In the genomic region with DNA sequence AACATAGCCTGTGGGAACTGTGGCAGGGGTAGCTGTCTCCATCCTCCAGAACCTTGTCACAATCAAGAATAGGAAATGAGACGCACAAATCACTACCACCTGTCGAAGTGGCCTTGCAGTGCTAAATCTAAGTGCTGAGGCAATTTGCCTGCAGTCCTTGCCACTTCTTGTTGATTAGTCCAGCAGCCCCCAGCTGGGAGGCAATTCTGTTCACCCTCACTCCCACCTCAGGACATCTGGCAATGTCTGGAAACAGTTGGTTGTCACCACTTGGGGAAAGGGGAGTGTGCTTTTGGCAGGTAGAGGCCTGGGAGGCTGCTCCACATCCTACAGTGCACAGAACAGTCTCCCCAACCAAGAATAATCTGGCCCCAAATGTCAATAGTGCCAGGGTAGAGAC, we compare ENCODE assay signal across 13 cellular contexts. TPM values are rescaled to one million over a fixed set of nuclear protein-coding genes. Genes with fewer than 3 reads are reported as not detected.
DNase-seq lines count a peak whose midpoint lies in the region; ATAC-seq, FAIRE-seq and TF ChIP-seq lines count a peak whose summit lies in the region.
"Had no signal": no experiment of that assay in that cellular context is flagged by ENCODE, and none has a peak within 500 bp of the region (broad histone marks: within the 10 kb centered on the region; RNA-seq: fewer than 3 reads in every experiment).

No MANE protein-coding gene starts in this region.

- no peaks in the 10 kb centered on the region for H3K27me3 ChIP-seq in keratinocyte (ENCODE audit: control insufficient read depth, extremely low read depth, insufficient read depth, low read length)
- no peaks in the 10 kb centered on the region for H3K27me3 ChIP-seq in subcutaneous abdominal adipose tissue (ENCODE audit: control insufficient read depth in 5 of 5, insufficient read depth in 4 of 5, low read length in 5 of 5)
- no peaks in the 10 kb centered on the region for H3K27me3 ChIP-seq in CD4-positive, alpha-beta T cell (ENCODE audit: control insufficient read depth, insufficient read depth, low read length)
- H3K27me3 ChIP-seq: thyroid gland had no signal

- H3K27ac ChIP-seq in keratinocyte (ENCODE audit: control insufficient read depth, insufficient read depth, low read length) (no peak overlapping the region), subcutaneous abdominal adipose tissue (ENCODE audit: low read depth, low read length) (peak overlapping the region; percentile 94)
- no peak overlapping the region for H3K27ac ChIP-seq in CD4-positive, alpha-beta T cell (ENCODE audit: low read depth, low read length)

- no peak overlapping the region for H3K4me3 Mint-ChIP-seq in activated CD4-positive, alpha-beta T cell treated with anti-CD3 and anti-CD28 coated beads, Interleukin-2, amount 10 ng/mL, durations not matched to agents 7 days and 5 days
- H3K4me3 Mint-ChIP-seq in activated CD8-positive, alpha-beta T cell treated with anti-CD3 and anti-CD28 coated beads for 36 hours, result peak overlapping the region; percentile 67
- H3K4me3 Mint-ChIP-seq in CD4-positive, alpha-beta T cell, result no peak overlapping the region

- CTCF ChIA-PET in activated CD4-positive, alpha-beta T cell treated with anti-CD3 and anti-CD28 coated beads, Interleukin-2, amount 10 ng/mL, durations not matched to agents 7 days and 5 days (lab: Charles Lee), result interaction anchor here (1.3 to 1.9 kb wide), 5 partner anchors 10 to 296 kb away, joined by 3 to 13 read pairs (median 6); no protein-coding TSS in a partner anchor
- CTCF ChIA-PET in activated CD8-positive, alpha-beta T cell treated with anti-CD3 and anti-CD28 coated beads for 36 hours (lab: Charles Lee), result interaction anchor here (0.9 to 1.4 kb wide), 6 partner anchors 12 to 131 kb away, joined by 3 to 8 read pairs (median 4); no protein-coding TSS in a partner anchor
- CTCF ChIA-PET in CD4-positive, alpha-beta T cell (lab: Charles Lee), result interaction anchor here (1.1 to 1.5 kb wide), 2 partner anchors 10 to 12 kb away, joined by 3 to 4 read pairs; no protein-coding TSS in a partner anchor

- H3K4me3 ChIP-seq in keratinocyte (ENCODE audit: control insufficient read depth in 2 of 3, extremely low read depth in 1 of 3, insufficient read depth in 2 of 3, low read depth in 1 of 3, low read length in 3 of 3), result no peak overlapping the region
- peak overlapping the region in 1 of 5 donors; percentile 52 for H3K4me3 ChIP-seq in subcutaneous abdominal adipose tissue (ENCODE audit: low read depth in 1 of 5, low read length in 5 of 5)
- H3K4me3 ChIP-seq: thyroid gland had no signal

- H3K36me3 ChIP-seq in keratinocyte (ENCODE audit: control insufficient read depth in 2 of 2, extremely low read depth in 1 of 2, insufficient read depth in 2 of 2, low read length in 2 of 2) (peaks cover 0 to 5% of the 10 kb centered on the region in 2 experiments), subcutaneous abdominal adipose tissue (ENCODE audit: control insufficient read depth in 5 of 5, insufficient read depth in 5 of 5, low read length in 5 of 5) (no peaks in the 10 kb centered on the region)
- H3K36me3 ChIP-seq: thyroid gland had no signal

- H3K4me2 ChIP-seq in keratinocyte (ENCODE audit: control insufficient read depth, extremely low read depth, insufficient read depth, low read depth, low read length), result peak overlapping the region; percentile 11

- H3K9me3 ChIP-seq in keratinocyte (ENCODE audit: control insufficient read depth, low read depth, low read length) (no peaks in the 10 kb centered on the region), subcutaneous abdominal adipose tissue (ENCODE audit: control insufficient read depth in 5 of 5, low read length in 5 of 5) (no peaks in the 10 kb centered on the region)
- no peaks in the 10 kb centered on the region for H3K9me3 ChIP-seq in CD4-positive, alpha-beta T cell (ENCODE audit: control insufficient read depth, low read length)
- H3K9me3 ChIP-seq: thyroid gland had no signal

- intact Hi-C loops in activated CD8-positive, alpha-beta T cell treated with anti-CD3 and anti-CD28 coated beads for 36 hours (cut with micrococcal nuclease), result no loop called here
- intact Hi-C loops in CD4-positive, alpha-beta T cell (cut with DNase I, micrococcal nuclease), result loop anchor here in 1 of 2 experiments (10.0 kb wide), 1 partner anchor 1095 kb away; no protein-coding TSS in a partner anchor

- H3K27me3 Mint-ChIP-seq in activated CD4-positive, alpha-beta T cell treated with anti-CD3 and anti-CD28 coated beads, Interleukin-2, amount 10 ng/mL, durations not matched to agents 7 days and 5 days, result no peaks in the 10 kb centered on the region
- H3K27me3 Mint-ChIP-seq in activated CD8-positive, alpha-beta T cell treated with anti-CD3 and anti-CD28 coated beads for 36 hours, result no peaks in the 10 kb centered on the region
- no peaks in the 10 kb centered on the region for H3K27me3 Mint-ChIP-seq in CD4-positive, alpha-beta T cell

- no peak for FAIRE-seq in keratinocyte (lab: Jason Lieb, UNC)
- FAIRE-seq: astrocyte had no signal

- peaks cover 6% of the 10 kb centered on the region for H3K9me3 Mint-ChIP-seq in activated CD4-positive, alpha-beta T cell treated with anti-CD3 and anti-CD28 coated beads, Interleukin-2, amount 10 ng/mL, durations not matched to agents 7 days and 5 days
- H3K9me3 Mint-ChIP-seq in activated CD8-positive, alpha-beta T cell treated with anti-CD3 and anti-CD28 coated beads for 36 hours, result peaks cover 4% of the 10 kb centered on the region
- H3K9me3 Mint-ChIP-seq in CD4-positive, alpha-beta T cell, result peaks cover 5% of the 10 kb centered on the region

- H2AFZ ChIP-seq in keratinocyte (ENCODE audit: control insufficient read depth, low read length), result no peak overlapping the region

- dilution Hi-C loops in keratinocyte (cut with MboI; ENCODE audit: extremely low pct_ligation_motif_present, low sequenced_read_pairs), result no loop called here

- peaks cover 61% of the 10 kb centered on the region for H3K4me1 ChIP-seq in keratinocyte (ENCODE audit: control insufficient read depth, extremely low read depth, insufficient read depth, low read length)
- peaks cover 13 to 54% (median 46%) of the 10 kb centered on the region in 5 donors for H3K4me1 ChIP-seq in subcutaneous abdominal adipose tissue (ENCODE audit: control insufficient read depth in 5 of 5, insufficient read depth in 5 of 5, low read length in 5 of 5)

- peaks cover 10% of the 10 kb centered on the region for H3K4me1 Mint-ChIP-seq in activated CD4-positive, alpha-beta T cell treated with anti-CD3 and anti-CD28 coated beads, Interleukin-2, amount 10 ng/mL, durations not matched to agents 7 days and 5 days
- peaks cover 12% of the 10 kb centered on the region for H3K4me1 Mint-ChIP-seq in activated CD8-positive, alpha-beta T cell treated with anti-CD3 and anti-CD28 coated beads for 36 hours (ENCODE audit: low read depth)
- H3K4me1 Mint-ChIP-seq in CD4-positive, alpha-beta T cell (ENCODE audit: low read depth), result peaks cover 14% of the 10 kb centered on the region

- TF ChIP-seq CTCF in activated CD8-positive, alpha-beta T cell treated with anti-CD3 and anti-CD28 coated beads for 36 hours (IDR thresholded peaks at IDR 0.05), result no peak
- no peak for TF ChIP-seq CTCF in keratinocyte (optimal IDR thresholded peaks at IDR 0.05 in 1 of 3, IDR thresholded peaks at IDR 0.05 in 1 of 3, conservative IDR thresholded peaks at IDR 0.05 in 1 of 3; ENCODE audit: extremely low read depth in 1 of 3, insufficient read depth in 2 of 3, low read length in 3 of 3)
- TF ChIP-seq CTCF in CD4-positive, alpha-beta T cell (IDR thresholded peaks at IDR 0.05), result no peak

- DNase-seq in activated CD4-positive, alpha-beta T cell treated with anti-CD3 and anti-CD28 coated beads, Interleukin-2, amount 10 ng/mL, durations not matched to agents 7 days and 5 days, result no peak
- no peak for DNase-seq in activated CD4-positive, alpha-beta T cell treated with anti-CD3 and anti-CD28 coated beads, Interleukin-2, amount 50 U/mL, for 48 hours
- DNase-seq in activated CD8-positive, alpha-beta T cell treated with anti-CD3 and anti-CD28 coated beads for 36 hours, result no peak
- no peak for DNase-seq in keratinocyte (ENCODE audit: low read depth, low spot score)
- DNase-seq in AML-193 (lab: John Stamatoyannopoulos, UW), result no peak
- DNase-seq in CD4-positive, alpha-beta T cell, result no peak
- DNase-seq: ACHN, NCI-H1092, thyroid gland had no signal

- no peaks in the 10 kb centered on the region for H3K9me1 ChIP-seq in keratinocyte (ENCODE audit: control insufficient read depth, extremely low read depth, insufficient read depth, low read length)

- no peaks in the 10 kb centered on the region for H4K20me1 ChIP-seq in keratinocyte (ENCODE audit: control insufficient read depth, extremely low read depth, insufficient read depth, low read length)

- H3K27ac Mint-ChIP-seq in activated CD4-positive, alpha-beta T cell treated with anti-CD3 and anti-CD28 coated beads, Interleukin-2, amount 10 ng/mL, durations not matched to agents 7 days and 5 days, result peak overlapping the region; percentile 78
- peak overlapping the region; percentile 87 for H3K27ac Mint-ChIP-seq in activated CD8-positive, alpha-beta T cell treated with anti-CD3 and anti-CD28 coated beads for 36 hours
- no peak overlapping the region for H3K27ac Mint-ChIP-seq in CD4-positive, alpha-beta T cell

- H3K36me3 Mint-ChIP-seq in activated CD4-positive, alpha-beta T cell treated with anti-CD3 and anti-CD28 coated beads, Interleukin-2, amount 10 ng/mL, durations not matched to agents 7 days and 5 days (ENCODE audit: low read depth), result peaks cover 5% of the 10 kb centered on the region
- peaks cover 5% of the 10 kb centered on the region for H3K36me3 Mint-ChIP-seq in activated CD8-positive, alpha-beta T cell treated with anti-CD3 and anti-CD28 coated beads for 36 hours (ENCODE audit: low read depth)
- no peaks in the 10 kb centered on the region for H3K36me3 Mint-ChIP-seq in CD4-positive, alpha-beta T cell (ENCODE audit: low read depth)

- H3K9ac ChIP-seq in keratinocyte (ENCODE audit: control insufficient read depth, extremely low read depth, insufficient read depth, low read length) (no peak overlapping the region), subcutaneous abdominal adipose tissue (ENCODE audit: low read length in 5 of 5) (peak overlapping the region in 2 of 5 donors; percentile 2 to 70)

- no peak for ATAC-seq in activated CD8-positive, alpha-beta T cell treated with anti-CD3 and anti-CD28 coated beads for 36 hours
- no peak for ATAC-seq in GM18861 (IDR thresholded peaks at IDR 0.05; ENCODE audit: unreplicated experiment)
- ATAC-seq in CD4-positive, alpha-beta T cell (ENCODE audit: poor library complexity), result no peak
- ATAC-seq: HCT116 had no signal

- POLR2A ChIA-PET in activated CD4-positive, alpha-beta T cell treated with anti-CD3 and anti-CD28 coated beads, Interleukin-2, amount 10 ng/mL, durations not matched to agents 7 days and 5 days (lab: Charles Lee), result no interaction called here
- POLR2A ChIA-PET in activated CD8-positive, alpha-beta T cell treated with anti-CD3 and anti-CD28 coated beads for 36 hours (lab: Charles Lee), result interaction anchor here (0.6 to 0.8 kb wide), 2 partner anchors 9 to 23 kb away, joined by 3 read pairs; no protein-coding TSS in a partner anchor
- POLR2A ChIA-PET in CD4-positive, alpha-beta T cell (lab: Charles Lee), result interaction anchor here (2.1 kb wide), 1 partner anchor 9 kb away, joined by 5 read pairs; no protein-coding TSS in a partner anchor

- peaks cover 44% of the 10 kb centered on the region for H3K79me2 ChIP-seq in keratinocyte (ENCODE audit: control insufficient read depth, insufficient read depth, low read length)

RNA-seq across cellular contexts. Expression of a gene that starts 10.7 kb away (rescaled TPM):
- 10 to 100 TPM; 10.1 to 10.4 TPM for total RNA-seq in activated CD4-positive, alpha-beta T cell treated with anti-CD3 and anti-CD28 coated beads, Interleukin-2, amount 10 ng/mL, durations not matched to agents 7 days and 5 days
- 10 to 100 TPM in 1 of 2 experiments, 1 to 10 TPM in 1; 8.9 to 10.5 TPM for total RNA-seq in activated CD8-positive, alpha-beta T cell treated with anti-CD3 and anti-CD28 coated beads for 36 hours
- polyA plus RNA-seq in keratinocyte, result 5.8 to 7.3 TPM (median 5.9 TPM) in 3 replicates
- 4.7 TPM for polyA plus RNA-seq in keratinocyte (2011; ENCODE audit: low read depth)
- polyA plus RNA-seq in keratinocyte (2011; cell fraction: cytosol; rRNA removed), result 3.4 and 7.4 TPM in 2 replicates
- 11.0 and 15.6 TPM in 2 replicates for polyA plus RNA-seq in keratinocyte (2011; cell fraction: nucleus; rRNA removed)
- 6.1 and 6.7 TPM in 2 replicates for polyA plus RNA-seq in keratinocyte (2012; ENCODE audit: low replicate concordance)
- 6.1 to 38.4 TPM (median 6.6 TPM) in 3 replicates for polyA minus RNA-seq in keratinocyte
- polyA minus RNA-seq in keratinocyte (2011; cell fraction: cytosol; rRNA and poly(A)+ RNA removed), result 16.3 TPM
- polyA minus RNA-seq in keratinocyte (2011; cell fraction: nucleus; rRNA and poly(A)+ RNA removed), result 12.3 and 13.0 TPM in 2 replicates
- total RNA-seq in CD4-positive, alpha-beta T cell, result 1 to 10 TPM; 4.8 to 5.5 TPM

RNA-seq across cellular contexts. Expression of a gene that starts 35.8 kb away (rescaled TPM):
- total RNA-seq in activated CD4-positive, alpha-beta T cell treated with anti-CD3 and anti-CD28 coated beads, Interleukin-2, amount 10 ng/mL, durations not matched to agents 7 days and 5 days, result not detected
- total RNA-seq in activated CD8-positive, alpha-beta T cell treated with anti-CD3 and anti-CD28 coated beads for 36 hours, result not detected
- polyA plus RNA-seq in keratinocyte, result not detected in 3 replicates
- polyA plus RNA-seq in keratinocyte (2011; ENCODE audit: low read depth), result not detected
- polyA plus RNA-seq in keratinocyte (2011; cell fraction: cytosol; rRNA removed), result not detected in 2 replicates
- polyA plus RNA-seq in keratinocyte (2011; cell fraction: nucleus; rRNA removed), result 0.05 TPM in 1 of 2 replicates, not detected in the other
- not detected in 2 replicates for polyA plus RNA-seq in keratinocyte (2012; ENCODE audit: low replicate concordance)
- polyA minus RNA-seq in keratinocyte, result not detected in 3 replicates
- polyA minus RNA-seq in keratinocyte (2011; cell fraction: cytosol; rRNA and poly(A)+ RNA removed), result not detected
- polyA minus RNA-seq in keratinocyte (2011; cell fraction: nucleus; rRNA and poly(A)+ RNA removed), result not detected in 2 replicates
- not detected for total RNA-seq in CD4-positive, alpha-beta T cell
- total RNA-seq: astrocyte had no signal
